In the genomic region with DNA sequence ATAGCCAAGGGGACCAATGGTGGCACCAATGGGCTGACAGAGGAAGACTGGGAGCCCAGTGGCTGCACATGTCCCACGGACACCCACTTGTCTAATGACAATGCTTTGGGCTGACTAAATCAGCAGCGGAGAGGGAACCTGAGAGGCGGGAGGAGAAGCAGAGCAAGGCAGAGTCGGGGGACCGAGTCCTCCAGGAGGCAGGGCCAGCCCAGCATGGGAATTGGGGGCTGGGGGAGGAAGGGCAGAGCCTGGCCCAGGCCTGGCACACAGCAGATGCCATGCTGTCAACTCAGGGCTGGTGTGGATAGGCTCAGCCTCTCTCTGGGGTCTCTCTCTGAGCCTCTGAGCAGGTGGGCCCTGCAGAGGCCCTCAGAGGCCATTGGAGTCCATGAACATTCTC, we compare ENCODE assay signal across 21 cellular contexts.
DNase-seq lines count a peak whose midpoint lies in the region; ATAC-seq and TF ChIP-seq lines count a peak whose summit lies in the region.
"Had no signal": no experiment of that assay in that cellular context is flagged by ENCODE, and none has a peak within 500 bp of the region (broad histone marks: within the 10 kb centered on the region; RNA-seq: fewer than 3 reads in every experiment).

No MANE protein-coding gene starts in this region.

- no peaks in the 10 kb centered on the region for H3K4me1 ChIP-seq in CD4-positive, CD25-positive, alpha-beta regulatory T cell (ENCODE audit: control insufficient read depth, insufficient read depth, low read length, poor library complexity, severe bottlenecking)
- H3K4me1 ChIP-seq in spleen = no peaks in the 10 kb centered on the region
- H3K4me1 ChIP-seq: BLaER1 treated with 17β-estradiol and CSF1 and Interleukin-3, amounts not matched to agents 10 nM and 100 nM; SJCRH30 had no signal

- H3K9me3 Mint-ChIP-seq in T-helper 2 cell treated with Interferon-gamma antibody and Interleukin-4, amounts not matched to agents 5 μg/mL and 100 μg/mL, for 36 hours = no peaks in the 10 kb centered on the region
- H3K9me3 Mint-ChIP-seq in CD4-positive, CD25-positive, alpha-beta regulatory T cell = no peaks in the 10 kb centered on the region
- H3K9me3 Mint-ChIP-seq in dendritic cell treated with granulocyte-macrophage colony-stimulating factor and Interleukin-4, amounts not matched to agents 40 ng/mL and 50 ng/mL, for 4 days = no peaks in the 10 kb centered on the region
- H3K9me3 Mint-ChIP-seq: CD8-positive, alpha-beta T cell; IgD-negative memory B cell had no signal

- intact Hi-C loops in dendritic cell treated with granulocyte-macrophage colony-stimulating factor and Interleukin-4, amounts not matched to agents 40 ng/mL and 50 ng/mL, for 4 days (cut with micrococcal nuclease) = no loop called here
- intact Hi-C loops in spleen (cut with DNase I; ENCODE audit: low total_unique reads) = no loop called here

- H3K4me3 Mint-ChIP-seq in T-helper 2 cell treated with Interferon-gamma antibody and Interleukin-4, amounts not matched to agents 5 μg/mL and 100 μg/mL, for 36 hours = no peak overlapping the region
- no peak overlapping the region for H3K4me3 Mint-ChIP-seq in CD4-positive, CD25-positive, alpha-beta regulatory T cell
- H3K4me3 Mint-ChIP-seq in dendritic cell treated with granulocyte-macrophage colony-stimulating factor and Interleukin-4, amounts not matched to agents 40 ng/mL and 50 ng/mL, for 4 days = no peak overlapping the region
- H3K4me3 Mint-ChIP-seq: CD8-positive, alpha-beta T cell; IgD-negative memory B cell had no signal

- H3K27me3 ChIP-seq in CD4-positive, CD25-positive, alpha-beta regulatory T cell (ENCODE audit: control insufficient read depth, insufficient read depth, low read length) = no peaks in the 10 kb centered on the region
- H3K27me3 ChIP-seq in spleen (replicated peaks in 1 of 7) = no peaks in the 10 kb centered on the region
- H3K27me3 ChIP-seq: BLaER1 treated with 17β-estradiol and CSF1 and Interleukin-3, amounts not matched to agents 10 nM and 100 nM; SJCRH30 had no signal

- ATAC-seq in CD4-positive, CD25-positive, alpha-beta regulatory T cell (ENCODE audit: low read depth in 2 of 2) = no peak
- ATAC-seq in GM18511 (IDR thresholded peaks at IDR 0.05; ENCODE audit: unreplicated experiment) = no peak
- ATAC-seq in GM21737 (IDR thresholded peaks at IDR 0.05; ENCODE audit: unreplicated experiment) = no peak
- ATAC-seq: CD8-positive, alpha-beta T cell; Panc1 had no signal

- H3K9me3 ChIP-seq in CD4-positive, CD25-positive, alpha-beta regulatory T cell (ENCODE audit: control insufficient read depth in 2 of 2, low read length in 2 of 2) = no peaks in the 10 kb centered on the region
- H3K9me3 ChIP-seq in spleen = no peaks in the 10 kb centered on the region
- H3K9me3 ChIP-seq: SJCRH30 had no signal

- no peaks in the 10 kb centered on the region for H3K36me3 ChIP-seq in CD4-positive, CD25-positive, alpha-beta regulatory T cell (ENCODE audit: control insufficient read depth, insufficient read depth, low read length)
- H3K36me3 ChIP-seq in spleen = no peaks in the 10 kb centered on the region
- H3K36me3 ChIP-seq: BLaER1 treated with 17β-estradiol and CSF1 and Interleukin-3, amounts not matched to agents 10 nM and 100 nM; SJCRH30 had no signal

- peaks cover 17% of the 10 kb centered on the region for H3K27me3 Mint-ChIP-seq in T-helper 2 cell treated with Interferon-gamma antibody and Interleukin-4, amounts not matched to agents 5 μg/mL and 100 μg/mL, for 36 hours (ENCODE audit: low read depth)
- H3K27me3 Mint-ChIP-seq in CD4-positive, CD25-positive, alpha-beta regulatory T cell = peaks cover 22% of the 10 kb centered on the region
- peaks cover 8% of the 10 kb centered on the region for H3K27me3 Mint-ChIP-seq in dendritic cell treated with granulocyte-macrophage colony-stimulating factor and Interleukin-4, amounts not matched to agents 40 ng/mL and 50 ng/mL, for 4 days

- TF ChIP-seq POLR2A in spleen (IDR thresholded peaks at IDR 0.05) = no peak

- peak overlapping the region; percentile 9 for H3K27ac Mint-ChIP-seq in T-helper 2 cell treated with Interferon-gamma antibody and Interleukin-4, amounts not matched to agents 5 μg/mL and 100 μg/mL, for 36 hours
- peak overlapping the region in 2 of 3 donors; percentile 11 to 74 for H3K27ac Mint-ChIP-seq in CD4-positive, CD25-positive, alpha-beta regulatory T cell
- peak overlapping the region; percentile 11 for H3K27ac Mint-ChIP-seq in dendritic cell treated with granulocyte-macrophage colony-stimulating factor and Interleukin-4, amounts not matched to agents 40 ng/mL and 50 ng/mL, for 4 days
- H3K27ac Mint-ChIP-seq: CD8-positive, alpha-beta T cell had no signal

- no peak overlapping the region for H3K27ac ChIP-seq in CD4-positive, CD25-positive, alpha-beta regulatory T cell (ENCODE audit: insufficient read depth, low read length, poor library complexity, severe bottlenecking)
- H3K27ac ChIP-seq in spleen = no peak overlapping the region
- H3K27ac ChIP-seq: SJCRH30 had no signal

- WGBS in spleen, 5 donors = 76 to 96% (median 86%) methylated on average over 5 of the region's 5 CpGs

- peaks cover 2% of the 10 kb centered on the region for H3K36me3 Mint-ChIP-seq in T-helper 2 cell treated with Interferon-gamma antibody and Interleukin-4, amounts not matched to agents 5 μg/mL and 100 μg/mL, for 36 hours (ENCODE audit: low read depth)
- no peaks in the 10 kb centered on the region for H3K36me3 Mint-ChIP-seq in CD4-positive, CD25-positive, alpha-beta regulatory T cell
- H3K36me3 Mint-ChIP-seq in dendritic cell treated with granulocyte-macrophage colony-stimulating factor and Interleukin-4, amounts not matched to agents 40 ng/mL and 50 ng/mL, for 4 days (ENCODE audit: low read depth) = no peaks in the 10 kb centered on the region
- H3K36me3 Mint-ChIP-seq: CD8-positive, alpha-beta T cell; IgD-negative memory B cell had no signal

- no peak for TF ChIP-seq CTCF in spleen (IDR thresholded peaks at IDR 0.05 in 8 of 11, conservative IDR thresholded peaks at IDR 0.05 in 3 of 11)

- no peak overlapping the region for H3K4me3 ChIP-seq in CD4-positive, CD25-positive, alpha-beta regulatory T cell (ENCODE audit: low read depth, low read length)
- H3K4me3 ChIP-seq in spleen = no peak overlapping the region
- H3K4me3 ChIP-seq: BLaER1 treated with 17β-estradiol and CSF1 and Interleukin-3, amounts not matched to agents 10 nM and 100 nM; SJCRH30 had no signal

- DNase-seq in T-helper 2 cell treated with Interferon-gamma antibody and Interleukin-4, amounts not matched to agents 5 μg/mL and 100 μg/mL, for 36 hours (ENCODE audit: low spot score) = no peak
- DNase-seq in T-helper 2 cell (no peak), spleen (peak; percentile 39)
- DNase-seq in CD4-positive, CD25-positive, alpha-beta regulatory T cell = no peak
- DNase-seq: 8988T; CD8-positive, alpha-beta T cell; DMS153; GDM1; NCI-H1105; NCI-H146; NCI-H2029; NCI-H2227 treated with DMSO at 0.1 percent for 48 hours; NCI-H510A treated with DMSO at 0.1 percent for 48 hours; NCI-H748 treated with DMSO at 0.1 percent for 48 hours; SJCRH30 had no signal

- H3K4me1 Mint-ChIP-seq in T-helper 2 cell treated with Interferon-gamma antibody and Interleukin-4, amounts not matched to agents 5 μg/mL and 100 μg/mL, for 36 hours (ENCODE audit: low read depth) = peaks cover 13% of the 10 kb centered on the region
- H3K4me1 Mint-ChIP-seq in CD4-positive, CD25-positive, alpha-beta regulatory T cell = peaks cover 0 to 8% (median 0%) of the 10 kb centered on the region in 4 donors
- H3K4me1 Mint-ChIP-seq in dendritic cell treated with granulocyte-macrophage colony-stimulating factor and Interleukin-4, amounts not matched to agents 40 ng/mL and 50 ng/mL, for 4 days (ENCODE audit: low read depth) = peaks cover 5% of the 10 kb centered on the region
- H3K4me1 Mint-ChIP-seq: IgD-negative memory B cell had no signal
